Comparison of ENCODE assay signal across 11 cellular contexts in the genomic region with DNA sequence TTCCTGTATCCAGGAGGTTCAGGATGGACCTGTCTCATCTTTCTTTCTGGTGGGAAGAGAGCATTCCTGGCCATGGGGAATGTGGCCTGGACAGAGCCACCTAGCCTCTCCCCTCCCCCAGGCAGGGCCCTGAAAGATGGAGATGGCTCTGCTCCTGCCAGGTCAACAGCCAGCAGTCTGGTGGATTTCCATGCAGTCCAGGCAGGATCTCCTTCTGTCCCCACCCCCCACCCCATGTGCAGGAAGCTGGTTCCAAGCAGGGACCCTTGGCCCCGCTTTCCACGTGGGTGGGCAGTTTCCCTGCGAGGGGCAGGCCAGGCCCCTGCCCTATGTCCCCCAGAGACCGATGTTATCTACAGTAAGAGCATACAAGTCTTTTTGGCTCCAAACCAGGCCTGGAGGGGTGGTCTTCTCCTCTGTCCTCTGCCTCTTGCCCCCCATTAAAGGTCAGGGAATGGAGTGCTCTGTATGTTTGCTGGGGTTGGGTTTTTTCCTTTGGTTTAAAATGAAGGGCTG.
A peak's percentile ranks its signal among the peaks of the same experiment; 100 is the strongest.
DNase-seq lines count a peak whose midpoint lies in the region; ATAC-seq and TF ChIP-seq lines count a peak whose summit lies in the region.
"Had no signal": no experiment of that assay in that cellular context is flagged by ENCODE, and none has a peak within 500 bp of the region (broad histone marks: within the 10 kb centered on the region; RNA-seq: fewer than 3 reads in every experiment).

No MANE protein-coding gene starts in this region.

- H3K9ac ChIP-seq in mesenchymal stem cell (ENCODE audit: low read length) = no peak overlapping the region

- no peak for TF ChIP-seq EP300 in tibial nerve (IDR thresholded peaks at IDR 0.05)

- H3K27ac ChIP-seq in mesenchymal stem cell (ENCODE audit: low read length, poor library complexity, severe bottlenecking) = no peak overlapping the region
- peak overlapping the region in 3 of 4 donors; percentile 29 to 93 (median 38) for H3K27ac ChIP-seq in tibial nerve
- H3K27ac ChIP-seq in Peyer's patch = peak overlapping the region in 2 of 4 donors; percentile 49 to 83

- no peaks in the 10 kb centered on the region for H3K9me3 ChIP-seq in T-helper 17 cell (ENCODE audit: control insufficient read depth, low read length, poor library complexity, severe bottlenecking)
- H3K9me3 ChIP-seq in mesenchymal stem cell (ENCODE audit: control insufficient read depth, low read length) = no peaks in the 10 kb centered on the region
- no peaks in the 10 kb centered on the region for H3K9me3 ChIP-seq in tibial nerve
- H3K9me3 ChIP-seq in Peyer's patch = no peaks in the 10 kb centered on the region

- H3K79me1 ChIP-seq in mesenchymal stem cell (replicated peaks; ENCODE audit: low read length, poor library complexity, severe bottlenecking) = peaks cover 11% of the 10 kb centered on the region

- no peak for DNase-seq in activated naive CD4-positive, alpha-beta T cell treated with Interleukin-2 at 50 U/mL for 16 hours
- DNase-seq in T-helper 17 cell (no peak), mesenchymal stem cell (no peak), tibial nerve (ENCODE audit: low spot score in 2 of 2) (no peak), NCI-H1930 (lab: John Stamatoyannopoulos, UW) (no peak), globus pallidus (ENCODE audit: low spot score) (no peak), Peyer's patch (no peak)
- DNase-seq: cerebellar nuclear complex, NCI-H2081 treated with DMSO at 0.1 percent for 48 hours had no signal

- H3K36me3 Mint-ChIP-seq in activated naive CD4-positive, alpha-beta T cell treated with anti-CD3 and anti-CD28 coated beads, Interleukin-2, amount 50 U/mL, for 24 hours = peaks cover 1% of the 10 kb centered on the region
- H3K36me3 Mint-ChIP-seq in T-helper 17 cell (ENCODE audit: low read depth) = no peaks in the 10 kb centered on the region

- H3K4me3 Mint-ChIP-seq in activated naive CD4-positive, alpha-beta T cell treated with anti-CD3 and anti-CD28 coated beads, Interleukin-2, amount 50 U/mL, for 24 hours = peak overlapping the region; percentile 52
- H3K4me3 Mint-ChIP-seq in T-helper 17 cell = peak overlapping the region; percentile 64
- H3K4me3 Mint-ChIP-seq: stimulated activated naive CD8-positive, alpha-beta T cell treated with anti-CD3 and anti-CD28 coated beads, Interleukin-15, Interleukin-2, amounts not matched to agents 100 ng/mL and 50 ng/mL, for 24 hours had no signal

- TF ChIP-seq CTCF in tibial nerve (IDR thresholded peaks at IDR 0.05) (no peak), Peyer's patch (IDR thresholded peaks at IDR 0.05) (no peak)

- no peak for ATAC-seq in T-helper 17 cell

- H3K14ac ChIP-seq in mesenchymal stem cell (ENCODE audit: low read length in 2 of 2) = peak overlapping the region in 1 of 2 experiments; percentile 29

- H3K23ac ChIP-seq in mesenchymal stem cell (ENCODE audit: low read length in 2 of 2) = no peak overlapping the region

- no peaks in the 10 kb centered on the region for H3K9me3 Mint-ChIP-seq in activated naive CD4-positive, alpha-beta T cell treated with anti-CD3 and anti-CD28 coated beads, Interleukin-2, amount 50 U/mL, for 24 hours
- H3K9me3 Mint-ChIP-seq: stimulated activated naive CD8-positive, alpha-beta T cell treated with anti-CD3 and anti-CD28 coated beads, Interleukin-15, Interleukin-2, amounts not matched to agents 100 ng/mL and 50 ng/mL, for 24 hours had no signal

- H3K27me3 ChIP-seq in mesenchymal stem cell (ENCODE audit: control insufficient read depth in 1 of 2, insufficient read depth in 1 of 2, low read length in 2 of 2) = no peaks in the 10 kb centered on the region
- no peaks in the 10 kb centered on the region for H3K27me3 ChIP-seq in tibial nerve
- H3K27me3 ChIP-seq in Peyer's patch = no peaks in the 10 kb centered on the region

- peaks cover 90% of the 10 kb centered on the region for H3K4me1 Mint-ChIP-seq in activated naive CD4-positive, alpha-beta T cell treated with anti-CD3 and anti-CD28 coated beads, Interleukin-2, amount 50 U/mL, for 24 hours
- H3K4me1 Mint-ChIP-seq in T-helper 17 cell = peaks cover 62% of the 10 kb centered on the region

- peak overlapping the region; percentile 55 for H4K8ac ChIP-seq in mesenchymal stem cell (ENCODE audit: low read length)

- H2BK15ac ChIP-seq in mesenchymal stem cell (ENCODE audit: low read depth, poor library complexity, severe bottlenecking) = peak overlapping the region; percentile 49

- no peak overlapping the region for H2BK5ac ChIP-seq in mesenchymal stem cell (ENCODE audit: low read depth, low read length, poor library complexity, severe bottlenecking)

- H3K4me3 ChIP-seq in mesenchymal stem cell (ENCODE audit: insufficient read depth in 1 of 2, low read depth in 1 of 2, low read length in 2 of 2) (no peak overlapping the region), tibial nerve (no peak overlapping the region), Peyer's patch (no peak overlapping the region)

- H3K18ac ChIP-seq in mesenchymal stem cell (ENCODE audit: low read depth in 1 of 2, low read length in 2 of 2) = peak overlapping the region; percentile 38 to 71

- no peak overlapping the region for H2AFZ ChIP-seq in mesenchymal stem cell (ENCODE audit: low read depth, low read length)

- H3K4me2 ChIP-seq in mesenchymal stem cell (ENCODE audit: low read length, poor library complexity, severe bottlenecking) = no peak overlapping the region

- peak overlapping the region; percentile 30 for H2AK5ac ChIP-seq in mesenchymal stem cell (ENCODE audit: low read length, severe bottlenecking)

- TF ChIP-seq POLR2A in tibial nerve (IDR thresholded peaks at IDR 0.05) = no peak
- TF ChIP-seq POLR2A in Peyer's patch (IDR thresholded peaks at IDR 0.05) = no peak

- H2BK120ac ChIP-seq in mesenchymal stem cell (ENCODE audit: low read depth, low read length) = no peak overlapping the region

- no peak overlapping the region for H3K4ac ChIP-seq in mesenchymal stem cell (ENCODE audit: low read depth in 1 of 2, low read length in 2 of 2)

- H3K27ac Mint-ChIP-seq in activated naive CD4-positive, alpha-beta T cell treated with anti-CD3 and anti-CD28 coated beads, Interleukin-2, amount 50 U/mL, for 24 hours = no peak overlapping the region
- peak overlapping the region; percentile 92 for H3K27ac Mint-ChIP-seq in T-helper 17 cell

- H4K91ac ChIP-seq in mesenchymal stem cell (ENCODE audit: low read length) = no peak overlapping the region

- H3K4me1 ChIP-seq in mesenchymal stem cell (ENCODE audit: control insufficient read depth, insufficient read depth, low read depth, low read length) (peaks cover 70% of the 10 kb centered on the region), tibial nerve (peaks cover 0 to 100% (median 94%) of the 10 kb centered on the region in 4 donors), Peyer's patch (peaks cover 6 to 95% (median 46%) of the 10 kb centered on the region in 4 donors)

- no peaks in the 10 kb centered on the region for H3K27me3 Mint-ChIP-seq in activated naive CD4-positive, alpha-beta T cell treated with anti-CD3 and anti-CD28 coated beads, Interleukin-2, amount 50 U/mL, for 24 hours
- H3K27me3 Mint-ChIP-seq in T-helper 17 cell = no peaks in the 10 kb centered on the region
- H3K27me3 Mint-ChIP-seq: stimulated activated naive CD8-positive, alpha-beta T cell treated with anti-CD3 and anti-CD28 coated beads, Interleukin-15, Interleukin-2, amounts not matched to agents 100 ng/mL and 50 ng/mL, for 24 hours had no signal

- H3K36me3 ChIP-seq in mesenchymal stem cell (ENCODE audit: control insufficient read depth in 1 of 2, insufficient read depth in 2 of 2, low read depth in 1 of 2, low read length in 2 of 2) (peaks cover 7 to 60% of the 10 kb centered on the region in 2 experiments), tibial nerve (no peaks in the 10 kb centered on the region), Peyer's patch (no peaks in the 10 kb centered on the region)

- H2BK12ac ChIP-seq in mesenchymal stem cell (ENCODE audit: low read length in 2 of 2) = peak overlapping the region; percentile 37 to 45

- 39% methylated on average over 4 of the region's 4 CpGs for WGBS in mesenchymal stem cell
- WGBS in tibial nerve, 2 donors = 20 to 51% methylated on average over 1 to 3 of the region's 4 CpGs
